In genomic region chr4:37607018-37607417, GRCh38 we compare ENCODE assay signal across 15 cellular contexts.
DNase-seq lines count a peak whose midpoint lies in the region; ATAC-seq and TF ChIP-seq lines count a peak whose summit lies in the region.
"Had no signal": no experiment of that assay in that cellular context is flagged by ENCODE, and none has a peak within 500 bp of the region (broad histone marks: within the 10 kb centered on the region; RNA-seq: fewer than 3 reads in every experiment).

No MANE protein-coding gene starts in this region.

- H3K36me3 Mint-ChIP-seq in WTC11 = peaks cover 12% of the 10 kb centered on the region

- in situ Hi-C loops in HAP-1 (cut with MboI; ENCODE audit: low sequenced_read_pairs) = loop anchor here (10.0 to 25.0 kb wide), 2 partner anchors 178 to 430 kb away; no protein-coding TSS in a partner anchor

- H3K27me3 ChIP-seq in H7 (ENCODE audit: control insufficient read depth, insufficient read depth, low read length) = no peaks in the 10 kb centered on the region
- H3K27me3 ChIP-seq in HAP-1 (ENCODE audit: low read depth) = no peaks in the 10 kb centered on the region

- CTCF ChIA-PET in WTC11 (lab: Charles Lee) (no interaction called here), GM10248 (lab: Yijun Ruan, JAX) (no interaction called here)

- peak; percentile 24; the same call in 1 of the 2 replicates for ATAC-seq in WTC11
- ATAC-seq: CD8-positive, alpha-beta T cell; GM12878 had no signal

- no peaks in the 10 kb centered on the region for H3K9me3 ChIP-seq in HAP-1
- H3K9me3 ChIP-seq: Caco-2 had no signal

- TF ChIP-seq CTCF in WTC11 (IDR thresholded peaks at IDR 0.05) = no peak
- no peak for TF ChIP-seq CTCF in GM10248 (IDR thresholded peaks at IDR 0.05; ENCODE audit: control extremely low read depth, extremely low read depth, low read depth, missing control alignments)

- H3K27me3 Mint-ChIP-seq in WTC11 (ENCODE audit: low read depth) = peaks cover 3% of the 10 kb centered on the region; the same call in 1 of the 2 replicates

- no peaks in the 10 kb centered on the region for H3K4me1 ChIP-seq in HAP-1

- no peak overlapping the region for H3K4me3 Mint-ChIP-seq in WTC11
- H3K4me3 Mint-ChIP-seq: CD8-positive, alpha-beta T cell; H9; HFFc6 had no signal

- H3K36me3 ChIP-seq in H7 (replicated peaks; ENCODE audit: control insufficient read depth, insufficient read depth, low read length) (no peaks in the 10 kb centered on the region), HAP-1 (replicated peaks) (no peaks in the 10 kb centered on the region)

- H3K27ac Mint-ChIP-seq in WTC11 = no peak overlapping the region
- H3K27ac Mint-ChIP-seq: CD8-positive, alpha-beta T cell; H9; HFFc6 had no signal

- POLR2A ChIA-PET in WTC11 (lab: Charles Lee) = no interaction called here
- POLR2A ChIA-PET in GM10248 (lab: Yijun Ruan, JAX) = no interaction called here

- peak; percentile 27 for DNase-seq in H7
- DNase-seq in WTC11 (ENCODE audit: low spot score) = no peak
- peak; percentile 35 for DNase-seq in iPS-NIHi11 (ENCODE audit: low spot score)
- no peak for DNase-seq in GM10248 (ENCODE audit: extremely low spot score)
- DNase-seq in HAP-1 (ENCODE audit: low spot score in 2 of 2) = no peak
- DNase-seq in stimulated activated CD4-positive, alpha-beta T cell treated with anti-CD3 and anti-CD28 coated beads, Interleukin-4, amount 100 ng/mL, for 1 hour = no peak
- DNase-seq: C1 segment of cervical spinal cord; Caco-2; CD8-positive, alpha-beta T cell; DMS153; DND-41; GOT3; H9; HFFc6 had no signal

- peaks cover 11% of the 10 kb centered on the region for H3K9me3 Mint-ChIP-seq in WTC11
- H3K9me3 Mint-ChIP-seq: HFFc6 had no signal

- H3K4me3 ChIP-seq in H7 (ENCODE audit: insufficient read depth, low read depth, low read length) (no peak overlapping the region), HAP-1 (no peak overlapping the region)
- H3K4me3 ChIP-seq: GM12878 had no signal

- peaks cover 27% of the 10 kb centered on the region for H3K4me1 Mint-ChIP-seq in WTC11

TF ChIP-seq in WTC11, 78 proteins besides CTCF, POLR2A, EP300 and RAD21:
- TF ChIP-seq, protein P1, sequence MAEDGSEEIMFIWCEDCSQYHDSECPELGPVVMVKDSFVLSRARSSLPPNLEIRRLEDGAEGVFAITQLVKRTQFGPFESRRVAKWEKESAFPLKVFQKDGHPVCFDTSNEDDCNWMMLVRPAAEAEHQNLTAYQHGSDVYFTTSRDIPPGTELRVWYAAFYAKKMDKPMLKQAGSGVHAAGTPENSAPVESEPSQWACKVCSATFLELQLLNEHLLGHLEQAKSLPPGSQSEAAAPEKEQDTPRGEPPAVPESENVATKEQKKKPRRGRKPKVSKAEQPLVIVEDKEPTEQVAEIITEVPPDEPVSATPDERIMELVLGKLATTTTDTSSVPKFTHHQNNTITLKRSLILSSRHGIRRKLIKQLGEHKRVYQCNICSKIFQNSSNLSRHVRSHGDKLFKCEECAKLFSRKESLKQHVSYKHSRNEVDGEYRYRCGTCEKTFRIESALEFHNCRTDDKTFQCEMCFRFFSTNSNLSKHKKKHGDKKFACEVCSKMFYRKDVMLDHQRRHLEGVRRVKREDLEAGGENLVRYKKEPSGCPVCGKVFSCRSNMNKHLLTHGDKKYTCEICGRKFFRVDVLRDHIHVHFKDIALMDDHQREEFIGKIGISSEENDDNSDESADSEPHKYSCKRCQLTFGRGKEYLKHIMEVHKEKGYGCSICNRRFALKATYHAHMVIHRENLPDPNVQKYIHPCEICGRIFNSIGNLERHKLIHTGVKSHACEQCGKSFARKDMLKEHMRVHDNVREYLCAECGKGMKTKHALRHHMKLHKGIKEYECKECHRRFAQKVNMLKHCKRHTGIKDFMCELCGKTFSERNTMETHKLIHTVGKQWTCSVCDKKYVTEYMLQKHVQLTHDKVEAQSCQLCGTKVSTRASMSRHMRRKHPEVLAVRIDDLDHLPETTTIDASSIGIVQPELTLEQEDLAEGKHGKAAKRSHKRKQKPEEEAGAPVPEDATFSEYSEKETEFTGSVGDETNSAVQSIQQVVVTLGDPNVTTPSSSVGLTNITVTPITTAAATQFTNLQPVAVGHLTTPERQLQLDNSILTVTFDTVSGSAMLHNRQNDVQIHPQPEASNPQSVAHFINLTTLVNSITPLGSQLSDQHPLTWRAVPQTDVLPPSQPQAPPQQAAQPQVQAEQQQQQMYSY (CRISPR knock-in tag; IDR thresholded peaks at IDR 0.05) = no peak
- TF ChIP-seq ZNF512 (CRISPR knock-in tag; IDR thresholded peaks at IDR 0.05; ENCODE audit: borderline replicate concordance) = 0 out of 2 replicates have a peak, but pooled peaks have one; percentile 31

Comparison
In these comparisons a context has a peak if more than half of its experiments do, and no peak if none do; other contexts are left out.
1. DNase-seq: peak in H7 (single experiment) and iPS-NIHi11 (single experiment); none in WTC11 (single experiment), GM10248 (single experiment), HAP-1 (0 of 2) and stimulated activated CD4-positive, alpha-beta T cell treated with anti-CD3 and anti-CD28 coated beads, Interleukin-4, amount 100 ng/mL, for 1 hour (single experiment).